16 cellular contexts compared by ENCODE assay signal in the genomic region with DNA sequence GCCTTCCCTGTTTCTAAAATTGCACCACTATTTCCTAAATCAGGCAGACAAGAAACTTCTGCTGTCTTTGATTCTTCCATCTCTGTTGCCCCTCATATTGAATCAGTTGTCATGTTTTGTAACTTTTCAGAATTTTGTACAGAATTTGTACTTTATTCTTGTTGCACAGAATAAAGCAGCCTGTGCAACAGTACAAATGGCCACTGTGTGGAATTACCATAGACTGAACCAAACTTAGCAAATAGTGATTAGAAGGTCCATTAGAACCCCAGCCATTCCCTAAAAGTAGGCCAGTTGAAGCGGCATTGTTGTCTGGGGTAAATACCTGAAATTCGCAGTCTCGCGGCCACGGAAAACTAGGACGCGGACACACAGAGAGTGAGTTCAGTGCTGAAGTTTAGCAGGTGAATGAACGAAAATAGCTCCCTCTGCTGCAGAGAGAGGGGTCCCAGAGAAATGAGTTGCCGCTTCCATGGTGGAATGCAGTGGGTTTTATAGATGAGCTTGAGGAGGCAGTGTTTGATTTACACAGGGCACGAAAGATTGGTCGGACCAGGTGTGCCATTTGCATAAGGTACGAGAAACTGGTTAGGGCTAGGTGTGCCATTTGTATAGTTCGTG.
A peak's percentile ranks its signal among the peaks of the same experiment; 100 is the strongest.
DNase-seq lines count a peak whose midpoint lies in the region; ATAC-seq and TF ChIP-seq lines count a peak whose summit lies in the region.
"Had no signal": no experiment of that assay in that cellular context is flagged by ENCODE, and none has a peak within 500 bp of the region (broad histone marks: within the 10 kb centered on the region; RNA-seq: fewer than 3 reads in every experiment).

No MANE protein-coding gene starts in this region.

- peaks cover 9% of the 10 kb centered on the region for H3K27me3 ChIP-seq in left ventricle myocardium inferior (ENCODE audit: low read depth)
- H3K27me3 ChIP-seq: dorsolateral prefrontal cortex had no signal

- H3K27ac ChIP-seq in left ventricle myocardium inferior (replicated peaks), result no peak overlapping the region
- H3K27ac ChIP-seq: dorsolateral prefrontal cortex, SK-N-MC had no signal

- no peak overlapping the region for H3K4me3 ChIP-seq in left ventricle myocardium inferior
- no peak overlapping the region for H3K4me3 ChIP-seq in epithelial cell of esophagus (ENCODE audit: low read length)
- H3K4me3 ChIP-seq: dorsolateral prefrontal cortex, SK-N-MC had no signal

- DNase-seq in left ventricle myocardium inferior (no peak), Right ventricle myocardium inferior (ENCODE audit: missing footprints) (no peak), epithelial cell of esophagus (ENCODE audit: low read depth) (peak; percentile 1), left lobe of liver (ENCODE audit: low spot score) (no peak), head of caudate nucleus (no peak), amygdala (lab: John Stamatoyannopoulos, UW) (no peak)
- DNase-seq in activated CD4-positive, alpha-beta T cell treated with anti-CD3 and anti-CD28 coated beads, Interleukin-2, amount 50 U/mL, for 4 hours, result no peak
- DNase-seq: activated CD8-positive, alpha-beta T cell treated with anti-CD3 and anti-CD28 coated beads, Interleukin-2, amount 10 ng/mL, durations not matched to agents 7 days and 5 days; anterior cingulate cortex; CD8-positive, alpha-beta memory T cell; dorsolateral prefrontal cortex; KBM-7; NCI-H1105; NCI-H2227 treated with DMSO at 0.1 percent for 48 hours had no signal

- H3K36me3 ChIP-seq in left ventricle myocardium inferior, result no peaks in the 10 kb centered on the region

- peak; percentile 35 for TF ChIP-seq CTCF in left ventricle myocardium inferior (IDR thresholded peaks at IDR 0.05; ENCODE audit: borderline replicate concordance)
- TF ChIP-seq CTCF in epithelial cell of esophagus (IDR thresholded peaks at IDR 0.05; ENCODE audit: insufficient read depth, low read depth, low read length, missing control alignments), result no peak

- intact Hi-C loops in left ventricle myocardium inferior (cut with micrococcal nuclease) (no loop called here), Right ventricle myocardium inferior (cut with DNase I) (no loop called here), head of caudate nucleus (cut with DNase I) (no loop called here)

- ATAC-seq in Right ventricle myocardium inferior (no peak), left lobe of liver (peak; percentile 36), HG03565 (IDR thresholded peaks at IDR 0.05; ENCODE audit: unreplicated experiment) (no peak)
- ATAC-seq: activated CD8-positive, alpha-beta T cell treated with anti-CD3 and anti-CD28 coated beads, Interleukin-2, amount 10 ng/mL, durations not matched to agents 7 days and 5 days had no signal

- no peaks in the 10 kb centered on the region for H3K9me3 ChIP-seq in left ventricle myocardium inferior (replicated peaks)

- no peaks in the 10 kb centered on the region for H3K4me1 ChIP-seq in left ventricle myocardium inferior
